ENCODE assay signal across 7 cellular contexts in the genomic region with DNA sequence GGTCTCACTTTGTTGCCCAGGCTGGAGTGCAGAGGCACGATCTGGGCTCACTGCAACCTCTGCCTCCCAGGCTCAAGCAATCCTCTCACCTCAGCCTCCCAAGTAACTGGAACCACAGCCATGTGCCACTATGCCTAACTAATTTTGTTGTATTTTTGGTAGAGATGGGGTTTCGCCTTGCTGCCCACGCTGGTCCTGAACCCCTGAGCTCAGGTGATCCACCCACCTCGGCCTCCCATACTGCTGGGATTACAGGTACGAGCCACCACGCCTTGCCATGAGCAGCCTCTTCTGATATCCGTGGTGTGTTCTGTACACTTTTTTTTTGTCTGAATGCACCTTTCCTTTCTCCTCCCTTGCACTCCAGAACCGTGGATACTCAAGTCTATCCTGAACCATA.
DNase-seq lines count a peak whose midpoint lies in the region; FAIRE-seq and TF ChIP-seq lines count a peak whose summit lies in the region.
"Not testable (repeated sequence)": the region's sequence is repeated elsewhere in the genome, so short reads cannot be mapped to it uniquely, and the experiment has no call there.

No MANE protein-coding gene starts in this region.

- not testable (repeated sequence) for H3K4me2 ChIP-seq in endothelial cell of umbilical vein (ENCODE audit: insufficient read depth, low read length)

- not testable (repeated sequence) for H3K27me3 ChIP-seq in colonic mucosa; endothelial cell of umbilical vein (ENCODE audit: control insufficient read depth in 2 of 2, insufficient read depth in 2 of 2, low read length in 2 of 2)

- FAIRE-seq in endothelial cell of umbilical vein (lab: Jason Lieb, UNC); kidney (lab: Jason Lieb, UNC): not testable (repeated sequence)

- DNase-seq in H4 (ENCODE audit: low spot score) (peak; percentile 1), SK-MEL-5 (ENCODE audit: low read depth, low spot score) (peak; percentile 0), colonic mucosa (peak; percentile 12), endothelial cell of umbilical vein (ENCODE audit: low read depth, low spot score) (peak; percentile 0), kidney (peak; percentile 20), osteocyte (ENCODE audit: extremely low spot score, unreplicated experiment) (peak; percentile 32), ureter (ENCODE audit: low spot score) (peak; percentile 35)

- POLR2A ChIA-PET in endothelial cell of umbilical vein (lab: Charles Lee) = not testable (repeated sequence)

- not testable (repeated sequence) for H3K36me3 Mint-ChIP-seq in osteocyte (ENCODE audit: unreplicated experiment)

- CTCF ChIA-PET in endothelial cell of umbilical vein (lab: Charles Lee) = not testable (repeated sequence)

- in situ Hi-C loops in SK-MEL-5 (cut with HindIII; ENCODE audit: low pct_unique_long_range_greater_than_20kb, low sequenced_read_pairs) = not testable (repeated sequence)

- not testable (repeated sequence) for H3K79me2 ChIP-seq in endothelial cell of umbilical vein (ENCODE audit: control insufficient read depth, insufficient read depth, low read length)

- H3K4me1 ChIP-seq in colonic mucosa; endothelial cell of umbilical vein (ENCODE audit: control insufficient read depth, extremely low read depth, insufficient read depth, low read length); kidney (ENCODE audit: control insufficient read depth in 1 of 2, insufficient read depth in 1 of 2, low read depth in 1 of 2, low read length in 2 of 2): not testable (repeated sequence)

- not testable (repeated sequence) for H3K9me3 ChIP-seq in colonic mucosa; endothelial cell of umbilical vein (replicated peaks; ENCODE audit: control insufficient read depth, insufficient read depth, low read length); kidney (ENCODE audit: control insufficient read depth in 1 of 2, low read length in 2 of 2)

- H3K27ac ChIP-seq in colonic mucosa; endothelial cell of umbilical vein (ENCODE audit: insufficient read depth, low read depth, low read length); kidney (ENCODE audit: low read depth in 2 of 2, low read length in 2 of 2): not testable (repeated sequence)

- intact Hi-C loops in colonic mucosa (cut with DNase I); endothelial cell of umbilical vein (cut with micrococcal nuclease); kidney (cut with DNase I): not testable (repeated sequence)

- not testable (repeated sequence) for H3K9me3 Mint-ChIP-seq in osteocyte (ENCODE audit: unreplicated experiment)

- not testable (repeated sequence) for TF ChIP-seq CTCF in colonic mucosa (IDR thresholded peaks at IDR 0.05); endothelial cell of umbilical vein (IDR thresholded peaks at IDR 0.05; ENCODE audit: extremely low read depth in 1 of 2, insufficient read depth in 1 of 2, low read depth in 1 of 2, low read length in 2 of 2); kidney (IDR thresholded peaks at IDR 0.05; ENCODE audit: borderline replicate concordance, extremely low read depth, insufficient read depth); osteocyte (IDR thresholded peaks at IDR 0.05)

- dilution Hi-C loops in endothelial cell of umbilical vein (cut with MboI; ENCODE audit: extremely low pct_ligation_motif_present, low sequenced_read_pairs) = not testable (repeated sequence)

- not testable (repeated sequence) for H2AFZ ChIP-seq in endothelial cell of umbilical vein (ENCODE audit: low read depth, low read length)

- not testable (repeated sequence) for H3K27ac Mint-ChIP-seq in osteocyte (ENCODE audit: unreplicated experiment)

- not testable (repeated sequence) for BruUV-seq in endothelial cell of umbilical vein (replicated peaks; lab: Mats Ljungman, UMichigan)

- not testable (repeated sequence) for H3K36me3 ChIP-seq in colonic mucosa; endothelial cell of umbilical vein (ENCODE audit: control insufficient read depth in 2 of 2, extremely low read depth in 1 of 2, insufficient read depth in 2 of 2, low read length in 2 of 2); kidney (ENCODE audit: control insufficient read depth in 1 of 2, insufficient read depth in 2 of 2, low read length in 2 of 2)

- H3K4me3 Mint-ChIP-seq in osteocyte (ENCODE audit: unreplicated experiment) = not testable (repeated sequence)

- H3K4me1 Mint-ChIP-seq in osteocyte (ENCODE audit: unreplicated experiment) = not testable (repeated sequence)

- H3K4me3 ChIP-seq in colonic mucosa; endothelial cell of umbilical vein (replicated peaks in 1 of 3; ENCODE audit: insufficient read depth in 1 of 3, low read depth in 1 of 3, low read length in 3 of 3); kidney (ENCODE audit: low read length in 2 of 2): not testable (repeated sequence)

- TF ChIP-seq POLR2A in endothelial cell of umbilical vein (IDR thresholded peaks at IDR 0.05; ENCODE audit: low read depth, low read length) = not testable (repeated sequence)

- H3K9ac ChIP-seq in colonic mucosa (ENCODE audit: low read depth in 2 of 2, low read length in 2 of 2); endothelial cell of umbilical vein (replicated peaks; ENCODE audit: extremely low read depth, insufficient read depth, low read length); kidney (ENCODE audit: low read length in 2 of 2): not testable (repeated sequence)

- not testable (repeated sequence) for H3K27me3 Mint-ChIP-seq in osteocyte (ENCODE audit: unreplicated experiment)

- not testable (repeated sequence) for H4K20me1 ChIP-seq in endothelial cell of umbilical vein (replicated peaks; ENCODE audit: control insufficient read depth, extremely low read depth, insufficient read depth, low read length)

- not testable (repeated sequence) for H3K9me1 ChIP-seq in endothelial cell of umbilical vein (replicated peaks; ENCODE audit: control insufficient read depth, extremely low read depth, insufficient read depth, low read length)
